In the genomic region with DNA sequence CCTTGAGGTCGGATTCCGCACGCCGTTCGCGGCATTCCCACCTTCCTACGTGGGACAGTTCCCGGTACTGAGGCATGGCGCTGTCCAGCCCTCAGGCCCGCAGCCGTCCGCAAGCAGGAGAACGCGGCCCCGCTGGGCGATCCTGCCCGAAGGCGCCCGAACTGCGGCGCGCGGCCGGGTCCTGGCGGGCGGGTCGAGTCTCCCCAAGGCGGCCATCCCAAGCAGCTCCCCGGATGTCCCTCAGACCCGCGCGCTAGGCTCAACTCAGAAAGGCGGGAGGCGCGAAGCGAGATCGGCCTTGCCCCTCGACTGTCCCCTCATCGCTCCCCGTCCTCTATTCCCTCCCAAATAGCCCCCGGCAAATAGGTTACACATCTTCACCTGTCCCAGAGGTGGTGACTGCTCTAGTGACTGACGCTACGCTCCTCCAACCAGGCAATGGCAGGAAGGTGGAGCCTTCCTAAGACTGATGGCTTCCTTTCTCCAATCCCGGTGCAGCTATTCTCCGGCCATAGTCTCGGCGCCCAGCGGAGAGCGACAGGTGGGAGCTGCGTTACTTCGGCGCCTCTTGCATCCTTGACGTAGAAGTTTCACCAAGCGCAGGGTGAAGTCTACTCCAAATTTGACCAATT, we compare ENCODE assay signal across 8 cellular contexts. TPM values are rescaled to one million over a fixed set of nuclear protein-coding genes. Genes with fewer than 3 reads are reported as not detected.
DNase-seq lines count a peak whose midpoint lies in the region; ATAC-seq and TF ChIP-seq lines count a peak whose summit lies in the region.

No MANE protein-coding gene starts in this region.

- peak overlapping the region; percentile 69 for H3K14ac ChIP-seq in H9 (ENCODE audit: insufficient read depth, low read length)

- H3K27me3 ChIP-seq in H9 (ENCODE audit: insufficient read depth, low read length): no peaks in the 10 kb centered on the region

- H3K36me3 ChIP-seq in ES-I3 (ENCODE audit: insufficient read depth, low read length): no peaks in the 10 kb centered on the region

- no peak overlapping the region for H2AK5ac ChIP-seq in H9 (ENCODE audit: insufficient read length, low read length)

- peak overlapping the region; percentile 40 for H2AFZ ChIP-seq in H9 (ENCODE audit: low read length)

- peak overlapping the region; percentile 96 for H3K4me2 ChIP-seq in H9 (ENCODE audit: insufficient read depth, insufficient read length, low read length)

- peaks cover 33% of the 10 kb centered on the region; the same call in 1 of the 2 replicates for H3K79me2 ChIP-seq in H9 (ENCODE audit: insufficient read depth, low read length)

- H3K23ac ChIP-seq in H9 (ENCODE audit: insufficient read length, low read depth, low read length): no peak overlapping the region

- no peak overlapping the region for H2BK120ac ChIP-seq in H9 (ENCODE audit: low read depth, low read length, poor library complexity, severe bottlenecking)

- H3K79me1 ChIP-seq in H9 (ENCODE audit: insufficient read depth, low read depth, low read length, poor library complexity, severe bottlenecking): no peaks in the 10 kb centered on the region

- peak; percentile 92 for TF ChIP-seq POLR2A in Raji (IDR thresholded peaks at IDR 0.05; ENCODE audit: insufficient read depth, low read depth, low read length)

- H3K36me3 Mint-ChIP-seq in H9 (ENCODE audit: insufficient read depth in 1 of 3, low read depth in 3 of 3) (peaks cover 2 to 16% (median 5%) of the 10 kb centered on the region in 3 experiments; a peak in 5 of 7 replicates), nephron (ENCODE audit: low read depth) (peaks cover 12% of the 10 kb centered on the region)

- peak; percentile 98 for DNase-seq in H9
- DNase-seq in M059J (ENCODE audit: low read depth): peak; percentile 97
- peak; percentile 94 for DNase-seq in activated effector memory CD4-positive, alpha-beta T cell treated with anti-CD3 and anti-CD28 coated beads, Interleukin-2, amount 50 U/mL, for 16 hours
- peak; percentile 97 for DNase-seq in fibroblast of villous mesenchyme (ENCODE audit: low read depth)
- peak; percentile 86 for DNase-seq in stimulated activated naive CD8-positive, alpha-beta T cell treated with anti-CD3 and anti-CD28 coated beads, Interleukin-15, Interleukin-2, amounts not matched to agents 100 U/mL and 50 U/mL, for 24 hours

- no peak overlapping the region for H2BK12ac ChIP-seq in H9 (ENCODE audit: insufficient read length, low read depth, low read length)

- no peak overlapping the region for H3K4me3 Mint-ChIP-seq in H9
- no peak overlapping the region for H3K4me3 Mint-ChIP-seq in nephron

- peak overlapping the region; percentile 6 for H4K5ac ChIP-seq in H9 (ENCODE audit: insufficient read length, low read depth, low read length)

- peak overlapping the region; percentile 84 for H3K4me3 ChIP-seq in fibroblast of villous mesenchyme (ENCODE audit: low read depth, low read length)

- H4K8ac ChIP-seq in H9 (replicated peaks; ENCODE audit: insufficient read length, low read depth, low read length): no peak overlapping the region

- peaks cover 16 to 44% of the 10 kb centered on the region in 2 experiments for H3K4me1 Mint-ChIP-seq in H9
- peaks cover 24% of the 10 kb centered on the region for H3K4me1 Mint-ChIP-seq in nephron

- WGBS in H9 (ENCODE audit: extremely low coverage, insufficient read length, low lambda C conversion rate): no CpG with 5 or more reads among the region's 54 CpGs

- no peak overlapping the region for H2BK20ac ChIP-seq in H9 (ENCODE audit: low read depth, low read length, poor library complexity, severe bottlenecking)

- H3K9me3 Mint-ChIP-seq in H9 (no peaks in the 10 kb centered on the region; a peak in 1 of 5 replicates), nephron (no peaks in the 10 kb centered on the region)

- H3K9ac ChIP-seq in ES-I3 (ENCODE audit: low read depth, low read length) (peak overlapping the region; percentile 87), H9 (ENCODE audit: extremely low read depth, insufficient read length, low read length) (peak overlapping the region; percentile 82)

- H3K27me3 Mint-ChIP-seq in H9 (ENCODE audit: low read depth) (no peaks in the 10 kb centered on the region), nephron (ENCODE audit: low read depth) (no peaks in the 10 kb centered on the region)

- peak overlapping the region; percentile 93 to 96 (median 95); a peak in 6 of 7 replicates for H3K27ac Mint-ChIP-seq in H9
- H3K27ac Mint-ChIP-seq in nephron: peak overlapping the region in 2 of 3 experiments; percentile 86 to 89

- H3K27ac ChIP-seq in H9 (ENCODE audit: insufficient read length, low read depth, low read length): peak overlapping the region; percentile 79

- H3K56ac ChIP-seq in H9 (ENCODE audit: insufficient read length, low read depth, low read length): no peak overlapping the region

- peak; percentile 75 for ATAC-seq in stimulated activated naive CD8-positive, alpha-beta T cell treated with anti-CD3 and anti-CD28 coated beads, Interleukin-15, Interleukin-2, amounts not matched to agents 100 U/mL and 50 U/mL, for 24 hours

- no peaks in the 10 kb centered on the region for H3K9me3 ChIP-seq in ES-I3 (ENCODE audit: control insufficient read depth, insufficient read depth, low read length)
- no peaks in the 10 kb centered on the region for H3K9me3 ChIP-seq in H9 (ENCODE audit: control insufficient read depth, low read depth, low read length)

- H3K23me2 ChIP-seq in H9 (ENCODE audit: insufficient read length, low read depth, low read length, poor library complexity, severe bottlenecking): peaks cover 11% of the 10 kb centered on the region

- H4K91ac ChIP-seq in H9 (ENCODE audit: insufficient read length, low read depth, low read length): no peak overlapping the region

- no peak overlapping the region for H3T11ph ChIP-seq in H9 (ENCODE audit: low read length)

- TF ChIP-seq CTCF in H9 (conservative IDR thresholded peaks at IDR 0.05) (no peak), fibroblast of villous mesenchyme (IDR thresholded peaks at IDR 0.05; ENCODE audit: insufficient read depth, low read depth, low read length) (no peak), nephron (IDR thresholded peaks at IDR 0.05; ENCODE audit: unreplicated experiment in 3 of 3) (no peak)

- peaks cover 13% of the 10 kb centered on the region for H3K4me1 ChIP-seq in ES-I3 (ENCODE audit: insufficient read depth, low read length)
- no peaks in the 10 kb centered on the region for H3K4me1 ChIP-seq in H9 (ENCODE audit: insufficient read depth, low read length)

- H4K20me1 ChIP-seq in H9 (ENCODE audit: control insufficient read depth, insufficient read depth, insufficient read length): peaks cover 4% of the 10 kb centered on the region

- peak overlapping the region; percentile 56 for H2BK5ac ChIP-seq in H9 (ENCODE audit: insufficient read length, low read length)

- no peak overlapping the region for H2BK15ac ChIP-seq in H9 (ENCODE audit: low read depth, low read length)

- no peak overlapping the region for H3K4ac ChIP-seq in H9 (ENCODE audit: low read depth, low read length)

- peak overlapping the region; percentile 78 for H3K18ac ChIP-seq in H9 (ENCODE audit: insufficient read length, low read depth, low read length)

RNA-seq across cellular contexts. Expression of a gene that starts 0.8 kb away (rescaled TPM):
- 102 and 105 TPM in 2 replicates for total RNA-seq in H9 (2021)
- 23.9 and 48.5 TPM in 2 replicates for total RNA-seq in M059J (2014; rRNA removed; shearing (Covaris generic))
- total RNA-seq in fibroblast of villous mesenchyme: 64.8 and 66.0 TPM in 2 replicates

RNA-seq across cellular contexts. Expression of a gene that starts 40.9 kb away (rescaled TPM):
- total RNA-seq in H9 (2021) (0.07 TPM in 1 of 2 replicates, not detected in the other), fibroblast of villous mesenchyme (not detected in 2 replicates)
- not detected in 2 replicates for total RNA-seq in M059J (2014; rRNA removed; shearing (Covaris generic))

RNA-seq across cellular contexts. Expression of a gene that starts 54.4 kb away (rescaled TPM):
- total RNA-seq in H9 (2021) (2.4 and 2.5 TPM in 2 replicates), fibroblast of villous mesenchyme (7.4 and 9.5 TPM in 2 replicates)
- total RNA-seq in M059J (2014; rRNA removed; shearing (Covaris generic)): 9.2 and 13.8 TPM in 2 replicates

Comparison
In these comparisons a context has a peak if more than half of its experiments do, and no peak if none do; other contexts are left out.
1. Peak in every context shown above with its lines: DNase-seq, ATAC-seq, H3K4me3 ChIP-seq and H3K27ac ChIP-seq.